In genomic region chr7:121181357-121181756, GRCh38 we compare ENCODE assay signal across 23 cellular contexts.
A peak's percentile ranks its signal among the peaks of the same experiment; 100 is the strongest.
DNase-seq lines count a peak whose midpoint lies in the region; ATAC-seq, FAIRE-seq and TF ChIP-seq lines count a peak whose summit lies in the region.
"Had no signal": no experiment of that assay in that cellular context is flagged by ENCODE, and none has a peak within 500 bp of the region (broad histone marks: within the 10 kb centered on the region; RNA-seq: fewer than 3 reads in every experiment).

No MANE protein-coding gene starts in this region.

- no peaks in the 10 kb centered on the region for H4K20me1 ChIP-seq in BLaER1 treated with 17β-estradiol and CSF1 and Interleukin-3, amounts not matched to agents 10 nM and 100 nM
- no peaks in the 10 kb centered on the region for H4K20me1 ChIP-seq in PC-9 (ENCODE audit: insufficient read depth)

- peak overlapping the region in 6 of 11 experiments; percentile 65 to 76 (median 73); a peak in 11 of 22 replicates for H3K9ac ChIP-seq in BLaER1 treated with 17β-estradiol and CSF1 and Interleukin-3, amounts not matched to agents 10 nM and 100 nM
- H3K9ac ChIP-seq in kidney (ENCODE audit: low read length in 2 of 2) = no peak overlapping the region
- H3K9ac ChIP-seq: SK-N-SH had no signal

- peak overlapping the region; percentile 89 for H3K27ac Mint-ChIP-seq in stimulated activated memory B cell treated with anti-CD40 and anti-IgM and Interleukin-4, amounts not matched to agents 10 μg/mL and 1 μg/mL and 100 μg/mL, for 72 hours
- H3K27ac Mint-ChIP-seq: GM23338, H9, HFFc6 had no signal

- intact Hi-C loops in kidney (cut with DNase I) = no loop called here
- intact Hi-C loops in PC-9 (cut with micrococcal nuclease; ENCODE audit: unreplicated experiment) = no loop called here

- H3K9me2 ChIP-seq in PC-9 (ENCODE audit: insufficient read depth) = no peaks in the 10 kb centered on the region
- H3K9me2 ChIP-seq: SK-N-SH had no signal

- no peak overlapping the region for H3K4me3 Mint-ChIP-seq in stimulated activated memory B cell treated with anti-CD40 and anti-IgM and Interleukin-4, amounts not matched to agents 10 μg/mL and 1 μg/mL and 100 μg/mL, for 72 hours
- H3K4me3 Mint-ChIP-seq: GM23338, H9, HFFc6 had no signal

- no peak for TF ChIP-seq EP300 in upper lobe of left lung (IDR thresholded peaks at IDR 0.05)

- H3K36me3 Mint-ChIP-seq in stimulated activated memory B cell treated with anti-CD40 and anti-IgM and Interleukin-4, amounts not matched to agents 10 μg/mL and 1 μg/mL and 100 μg/mL, for 72 hours = peaks cover 13% of the 10 kb centered on the region

- no peaks in the 10 kb centered on the region for H3F3A ChIP-seq in PC-9 (ENCODE audit: insufficient read depth, low read depth)

- TF ChIP-seq CTCF in kidney (IDR thresholded peaks at IDR 0.05; ENCODE audit: borderline replicate concordance, extremely low read depth, insufficient read depth) (no peak), PC-9 (conservative IDR thresholded peaks at IDR 0.05) (no peak), upper lobe of left lung (IDR thresholded peaks at IDR 0.05) (no peak)

- peak overlapping the region in 9 of 11 experiments; percentile 51 to 93 (median 88); a peak in 17 of 22 replicates for H3K27ac ChIP-seq in BLaER1 treated with 17β-estradiol and CSF1 and Interleukin-3, amounts not matched to agents 10 nM and 100 nM
- H3K27ac ChIP-seq in kidney (ENCODE audit: low read depth in 2 of 2, low read length in 2 of 2) (no peak overlapping the region), PC-9 (no peak overlapping the region), upper lobe of left lung (no peak overlapping the region)
- H3K27ac ChIP-seq: A549 had no signal

- H3K9me3 Mint-ChIP-seq in stimulated activated memory B cell treated with anti-CD40 and anti-IgM and Interleukin-4, amounts not matched to agents 10 μg/mL and 1 μg/mL and 100 μg/mL, for 72 hours = no peaks in the 10 kb centered on the region
- H3K9me3 Mint-ChIP-seq: GM23338, H9, HFFc6 had no signal

- in situ Hi-C loops in HAP-1 (cut with MboI; ENCODE audit: low sequenced_read_pairs) = no loop called here

- POLR2A ChIA-PET in PC-9 (lab: Charles Lee; ENCODE audit: unreplicated experiment) = interaction anchor here (0.6 kb wide), 1 partner anchor 34 kb away, joined by 4 read pairs; no protein-coding TSS in a partner anchor

- DNase-seq in RCC 7860 (ENCODE audit: low spot score) (no peak), kidney (no peak), LoVo (ENCODE audit: low spot score) (no peak), PC-9 (no peak), HAP-1 (ENCODE audit: low spot score in 2 of 2) (no peak), upper lobe of left lung (no peak)
- DNase-seq: Calu3, DMS79 treated with DMSO at 0.1 percent for 48 hours, H9, HFFc6, KG1, NCI-H1048, NCI-H1417, NCI-H1694, NCI-H2029 treated with DMSO at 0.1 percent for 48 hours, NCI-H446 treated with DMSO at 0.1 percent for 48 hours, NCI-H526 treated with DMSO at 0.1 percent for 48 hours, OCI-M1, SK-N-SH had no signal

- H3K4me1 Mint-ChIP-seq in stimulated activated memory B cell treated with anti-CD40 and anti-IgM and Interleukin-4, amounts not matched to agents 10 μg/mL and 1 μg/mL and 100 μg/mL, for 72 hours = peaks cover 62% of the 10 kb centered on the region
- H3K4me1 Mint-ChIP-seq: GM23338 had no signal

- H3K4me3 ChIP-seq in BLaER1 treated with 17β-estradiol and CSF1 and Interleukin-3, amounts not matched to agents 10 nM and 100 nM = peak overlapping the region in 1 of 10 experiments; percentile 14; a peak in 1 of 20 replicates
- H3K4me3 ChIP-seq in kidney (ENCODE audit: low read length in 2 of 2) = no peak overlapping the region
- no peak overlapping the region for H3K4me3 ChIP-seq in PC-9
- H3K4me3 ChIP-seq in HAP-1 = no peak overlapping the region
- H3K4me3 ChIP-seq in upper lobe of left lung = no peak overlapping the region
- H3K4me3 ChIP-seq: A549, GM23338 had no signal

- H3K4me1 ChIP-seq in BLaER1 treated with 17β-estradiol and CSF1 and Interleukin-3, amounts not matched to agents 10 nM and 100 nM = peaks cover 81 to 100% (median 96%) of the 10 kb centered on the region in 10 experiments
- H3K4me1 ChIP-seq in kidney (ENCODE audit: control insufficient read depth in 1 of 2, insufficient read depth in 1 of 2, low read depth in 1 of 2, low read length in 2 of 2) (no peaks in the 10 kb centered on the region), PC-9 (replicated peaks; ENCODE audit: insufficient read depth) (no peaks in the 10 kb centered on the region), HAP-1 (no peaks in the 10 kb centered on the region), upper lobe of left lung (no peaks in the 10 kb centered on the region)
- H3K4me1 ChIP-seq: A549 had no signal

- FAIRE-seq in RCC 7860 (lab: Jason Lieb, UNC) (peak; percentile 51), kidney (lab: Jason Lieb, UNC) (peak; percentile 51)
- FAIRE-seq: A549 had no signal

- H3K79me2 ChIP-seq in PC-9 (ENCODE audit: low read depth) = no peaks in the 10 kb centered on the region

- H3K9me3 ChIP-seq in BLaER1 treated with 17β-estradiol and CSF1 and Interleukin-3, amounts not matched to agents 10 nM and 100 nM (replicated peaks in 1 of 11) = no peaks in the 10 kb centered on the region
- H3K9me3 ChIP-seq in kidney (ENCODE audit: control insufficient read depth in 1 of 2, low read length in 2 of 2) = no peaks in the 10 kb centered on the region
- no peaks in the 10 kb centered on the region for H3K9me3 ChIP-seq in PC-9 (ENCODE audit: insufficient read depth, low read depth)
- H3K9me3 ChIP-seq in HAP-1 = no peaks in the 10 kb centered on the region
- H3K9me3 ChIP-seq in upper lobe of left lung = no peaks in the 10 kb centered on the region
- H3K9me3 ChIP-seq: A549, SK-N-SH had no signal

- WGBS in upper lobe of left lung, 2 donors = 80 to 83% methylated on average over 1 of the region's 1 CpG

- no peak for ATAC-seq in stimulated activated memory B cell treated with anti-CD40 and anti-IgM and Interleukin-4, amounts not matched to agents 10 μg/mL and 1 μg/mL and 100 μg/mL, for 72 hours
- no peak for ATAC-seq in upper lobe of left lung (ENCODE audit: low FRiP score in 2 of 2)
- ATAC-seq: A549, GM23338 had no signal

- peaks cover 0 to 5% (median 0%) of the 10 kb centered on the region in 11 experiments; a peak in 2 of 22 replicates for H3K36me3 ChIP-seq in BLaER1 treated with 17β-estradiol and CSF1 and Interleukin-3, amounts not matched to agents 10 nM and 100 nM
- H3K36me3 ChIP-seq in kidney (ENCODE audit: control insufficient read depth in 1 of 2, insufficient read depth in 2 of 2, low read length in 2 of 2) (no peaks in the 10 kb centered on the region), PC-9 (ENCODE audit: low read depth) (no peaks in the 10 kb centered on the region), HAP-1 (replicated peaks) (no peaks in the 10 kb centered on the region), upper lobe of left lung (no peaks in the 10 kb centered on the region)

- peak overlapping the region; percentile 73 to 92 (median 84); a peak in 19 of 22 replicates for H3K4me2 ChIP-seq in BLaER1 treated with 17β-estradiol and CSF1 and Interleukin-3, amounts not matched to agents 10 nM and 100 nM
- no peak overlapping the region for H3K4me2 ChIP-seq in PC-9
- H3K4me2 ChIP-seq: A549, GM23338, SK-N-SH had no signal

- H2AFZ ChIP-seq in PC-9 = no peak overlapping the region; the same call in 1 of the 2 replicates
- H2AFZ ChIP-seq: GM23338 had no signal

- no TSS peak for BruUV-seq in PC-9 (replicated peaks; lab: Mats Ljungman, UMichigan)

- CTCF ChIA-PET in PC-9 (lab: Charles Lee) = interaction anchor here (0.6 kb wide), 1 partner anchor 943 kb away, joined by 3 read pairs; no protein-coding TSS in a partner anchor

- H3K27me3 Mint-ChIP-seq in stimulated activated memory B cell treated with anti-CD40 and anti-IgM and Interleukin-4, amounts not matched to agents 10 μg/mL and 1 μg/mL and 100 μg/mL, for 72 hours = no peaks in the 10 kb centered on the region

- no peak for TF ChIP-seq POLR2A in upper lobe of left lung (IDR thresholded peaks at IDR 0.05)

- no peaks in the 10 kb centered on the region for H3K27me3 ChIP-seq in BLaER1 treated with 17β-estradiol and CSF1 and Interleukin-3, amounts not matched to agents 10 nM and 100 nM
- no peaks in the 10 kb centered on the region for H3K27me3 ChIP-seq in PC-9 (ENCODE audit: insufficient read depth, low read depth)
- peaks cover 4% of the 10 kb centered on the region; the same call in 1 of the 2 replicates for H3K27me3 ChIP-seq in HAP-1 (ENCODE audit: low read depth)
- no peaks in the 10 kb centered on the region for H3K27me3 ChIP-seq in upper lobe of left lung

Comparison
In these comparisons a context has a peak if more than half of its experiments do, and no peak if none do; other contexts are left out.
1. H3K27ac ChIP-seq: peak in BLaER1 treated with 17β-estradiol and CSF1 and Interleukin-3, amounts not matched to agents 10 nM and 100 nM (9 of 11); none in kidney (0 of 2), PC-9 (single experiment) and upper lobe of left lung (0 of 4).
2. H3K9ac ChIP-seq: peak in BLaER1 treated with 17β-estradiol and CSF1 and Interleukin-3, amounts not matched to agents 10 nM and 100 nM (6 of 11); none in kidney (0 of 2).